Comparison of ENCODE assay signal across 8 cellular contexts in the genomic region with DNA sequence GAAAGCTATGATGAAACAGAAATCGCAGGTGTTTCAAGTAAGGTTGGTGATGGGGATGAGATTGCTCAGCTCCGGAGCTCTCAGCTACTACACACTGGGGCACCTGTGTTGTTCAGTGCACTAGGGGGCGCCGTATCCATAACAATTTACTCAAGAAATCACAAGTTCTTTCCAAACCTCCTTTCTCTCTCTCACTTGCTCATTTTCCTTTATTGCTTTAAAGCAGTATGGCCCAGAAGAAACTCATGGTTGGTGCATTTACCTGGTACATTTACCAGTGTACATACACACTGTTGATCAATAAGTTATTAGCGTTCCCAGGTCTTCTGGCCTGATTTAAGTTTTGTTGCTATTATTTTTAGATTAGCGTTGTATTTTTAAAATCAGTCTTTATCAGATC.
DNase-seq lines count a peak whose midpoint lies in the region; ATAC-seq, FAIRE-seq and TF ChIP-seq lines count a peak whose summit lies in the region.

No MANE protein-coding gene starts in this region.

- H3K36me3 ChIP-seq in colonic mucosa (no peaks in the 10 kb centered on the region), HepG2 (replicated peaks in 1 of 2; ENCODE audit: control insufficient read depth in 1 of 2, insufficient read depth in 2 of 2, low read length in 2 of 2) (no peaks in the 10 kb centered on the region)

- CTCF ChIA-PET in HepG2 (lab: Yijun Ruan, JAX; ENCODE audit: low intra/inter-chr PET ratio, low total read pairs) = interaction anchor here (1.1 to 2.2 kb wide), 4 partner anchors 54 to 435 kb away, joined by 4 to 36 read pairs (median 10); no protein-coding TSS in a partner anchor

- TF ChIP-seq RAD21 in HepG2 (CRISPR knock-in tag; IDR thresholded peaks at IDR 0.05) = peak; percentile 91

- ATAC-seq in HG03280 (IDR thresholded peaks at IDR 0.05; ENCODE audit: unreplicated experiment) = peak; percentile 76
- peak; percentile 97 for ATAC-seq in HepG2

- TF ChIP-seq POLR2A in HepG2 (IDR thresholded peaks at IDR 0.05; ENCODE audit: insufficient read depth in 1 of 2, low read depth in 2 of 2, low read length in 2 of 2) = no peak

- H3K9ac ChIP-seq in colonic mucosa (ENCODE audit: low read depth in 2 of 2, low read length in 2 of 2) (no peak overlapping the region), HepG2 (ENCODE audit: insufficient read depth, low read depth, low read length) (no peak overlapping the region)

- H3K27ac ChIP-seq in colonic mucosa (no peak overlapping the region), HepG2 (ENCODE audit: extremely low read length, insufficient read depth, low read length) (no peak overlapping the region)

- H3K9me3 ChIP-seq in colonic mucosa (no peaks in the 10 kb centered on the region), HepG2 (ENCODE audit: low read length) (no peaks in the 10 kb centered on the region)

- TF ChIP-seq CTCF in colonic mucosa (IDR thresholded peaks at IDR 0.05) (peak; percentile 73), HepG2 (CRISPR knock-in tag; IDR thresholded peaks at IDR 0.05) (peak; percentile 90)

- 31% methylated on average over 6 of the region's 6 CpGs for WGBS in HepG2 (ENCODE audit: low lambda C conversion rate)

- no peaks in the 10 kb centered on the region for H4K20me1 ChIP-seq in HepG2 (ENCODE audit: insufficient read depth, low read length)

- DNase-seq in activated gamma-delta T cell treated with Interleukin-2 at 50 U/mL for 16 hours (peak; percentile 86), activated gamma-delta T cell (lab: John Stamatoyannopoulos, UW) (no peak), NCI-H524 treated with DMSO at 0.1 percent for 48 hours (lab: John Stamatoyannopoulos, UW) (peak; percentile 36), colonic mucosa (peak; percentile 85), HepG2 (ENCODE audit: low spot score) (peak; percentile 62)
- peak; percentile 91 for DNase-seq in activated CD4-positive, alpha-beta T cell treated with anti-CD3 and anti-CD28 coated beads for 48 hours
- DNase-seq in stimulated activated CD8-positive, alpha-beta memory T cell treated with anti-CD3 and anti-CD28 coated beads, Interleukin-12 subunit alpha, Interleukin-12 subunit beta, amount 100 ng/mL, for 1 hour (ENCODE audit: low read depth) = peak; percentile 82

- no peak for TF ChIP-seq EP300 in HepG2 (IDR thresholded peaks at IDR 0.05; ENCODE audit: low read depth in 2 of 2, low read length in 2 of 2)
- no peak for TF ChIP-seq EP300 in HepG2 (CRISPR knock-in tag; IDR thresholded peaks at IDR 0.05; ENCODE audit: borderline replicate concordance)

- no peak overlapping the region for H3K4me2 ChIP-seq in HepG2 (ENCODE audit: low read depth, low read length)

- H2AFZ ChIP-seq in HepG2 (ENCODE audit: low read length) = no peak overlapping the region

- FAIRE-seq in HepG2 (lab: Jason Lieb, UNC) = peak; percentile 77

- POLR2A ChIA-PET in HepG2 (lab: Yijun Ruan, JAX) = interaction anchor here (1.0 kb wide), 1 partner anchor 339 kb away, joined by 3 read pairs; no protein-coding TSS in a partner anchor

- no TSS peak for BruUV-seq in HepG2 (replicated peaks; lab: Mats Ljungman, UMichigan)

- intact Hi-C loops in colonic mucosa (cut with DNase I) (loop anchor here (2.0 to 10.0 kb wide), 3 partner anchors 50 to 348 kb away; no protein-coding TSS in a partner anchor), HepG2 (cut with micrococcal nuclease; ENCODE audit: unreplicated experiment) (loop anchor here (1.0 to 5.0 kb wide), 4 partner anchors 54 to 435 kb away; a partner anchor contains a TSS)

- no peak overlapping the region for H3K4me3 ChIP-seq in colonic mucosa
- no peak overlapping the region for H3K4me3 ChIP-seq in HepG2 (replicated peaks in 1 of 3; ENCODE audit: insufficient read depth in 1 of 3, low read depth in 2 of 3, low read length in 3 of 3)

- H3K4me1 ChIP-seq in colonic mucosa (no peaks in the 10 kb centered on the region), HepG2 (ENCODE audit: insufficient read depth, low read length) (peaks cover 23% of the 10 kb centered on the region)

- in situ Hi-C loops in HepG2 (cut with HindIII; ENCODE audit: extremely low pct_ligation_motif_present, low pct_unique_long_range_greater_than_20kb) = loop anchor here (5.0 kb wide), 2 partner anchors 50 to 345 kb away; no protein-coding TSS in a partner anchor

- no peaks in the 10 kb centered on the region for H3K27me3 ChIP-seq in colonic mucosa
- peaks cover 0 to 4% of the 10 kb centered on the region in 2 experiments; a peak in 1 of 5 replicates for H3K27me3 ChIP-seq in HepG2 (ENCODE audit: control insufficient read depth in 1 of 2, insufficient read depth in 2 of 2, low read length in 2 of 2)

- H3K79me2 ChIP-seq in HepG2 (ENCODE audit: insufficient read depth, low read length) = no peaks in the 10 kb centered on the region

TF ChIP-seq in HepG2, 621 proteins besides CTCF, POLR2A, EP300 and RAD21 (continues in another document):
- TF ChIP-seq BORCS8-MEF2B (CRISPR knock-in tag; IDR thresholded peaks at IDR 0.05) = no peak
- TF ChIP-seq, protein P1, sequence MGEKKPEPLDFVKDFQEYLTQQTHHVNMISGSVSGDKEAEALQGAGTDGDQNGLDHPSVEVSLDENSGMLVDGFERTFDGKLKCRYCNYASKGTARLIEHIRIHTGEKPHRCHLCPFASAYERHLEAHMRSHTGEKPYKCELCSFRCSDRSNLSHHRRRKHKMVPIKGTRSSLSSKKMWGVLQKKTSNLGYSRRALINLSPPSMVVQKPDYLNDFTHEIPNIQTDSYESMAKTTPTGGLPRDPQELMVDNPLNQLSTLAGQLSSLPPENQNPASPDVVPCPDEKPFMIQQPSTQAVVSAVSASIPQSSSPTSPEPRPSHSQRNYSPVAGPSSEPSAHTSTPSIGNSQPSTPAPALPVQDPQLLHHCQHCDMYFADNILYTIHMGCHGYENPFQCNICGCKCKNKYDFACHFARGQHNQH (CRISPR knock-in tag; IDR thresholded peaks at IDR 0.05) = no peak
- TF ChIP-seq TEAD3 (CRISPR knock-in tag; optimal IDR thresholded peaks at IDR 0.05; ENCODE audit: borderline replicate concordance) = peak; percentile 25
- TF ChIP-seq PTBP1 (IDR thresholded peaks at IDR 0.05; ENCODE audit: low read depth, low read length, poor library complexity, severe bottlenecking) = no peak
- TF ChIP-seq CBX5 (CRISPR knock-in tag; IDR thresholded peaks at IDR 0.05; ENCODE audit: borderline replicate concordance) = no peak
- no peak for TF ChIP-seq ZBTB21 (CRISPR knock-in tag; IDR thresholded peaks at IDR 0.05)
- TF ChIP-seq, protein P2, sequence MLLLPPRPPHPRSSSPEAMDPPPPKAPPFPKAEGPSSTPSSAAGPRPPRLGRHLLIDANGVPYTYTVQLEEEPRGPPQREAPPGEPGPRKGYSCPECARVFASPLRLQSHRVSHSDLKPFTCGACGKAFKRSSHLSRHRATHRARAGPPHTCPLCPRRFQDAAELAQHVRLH (CRISPR knock-in tag; IDR thresholded peaks at IDR 0.05; ENCODE audit: borderline replicate concordance, low read depth) = no peak
- TF ChIP-seq, protein P3, sequence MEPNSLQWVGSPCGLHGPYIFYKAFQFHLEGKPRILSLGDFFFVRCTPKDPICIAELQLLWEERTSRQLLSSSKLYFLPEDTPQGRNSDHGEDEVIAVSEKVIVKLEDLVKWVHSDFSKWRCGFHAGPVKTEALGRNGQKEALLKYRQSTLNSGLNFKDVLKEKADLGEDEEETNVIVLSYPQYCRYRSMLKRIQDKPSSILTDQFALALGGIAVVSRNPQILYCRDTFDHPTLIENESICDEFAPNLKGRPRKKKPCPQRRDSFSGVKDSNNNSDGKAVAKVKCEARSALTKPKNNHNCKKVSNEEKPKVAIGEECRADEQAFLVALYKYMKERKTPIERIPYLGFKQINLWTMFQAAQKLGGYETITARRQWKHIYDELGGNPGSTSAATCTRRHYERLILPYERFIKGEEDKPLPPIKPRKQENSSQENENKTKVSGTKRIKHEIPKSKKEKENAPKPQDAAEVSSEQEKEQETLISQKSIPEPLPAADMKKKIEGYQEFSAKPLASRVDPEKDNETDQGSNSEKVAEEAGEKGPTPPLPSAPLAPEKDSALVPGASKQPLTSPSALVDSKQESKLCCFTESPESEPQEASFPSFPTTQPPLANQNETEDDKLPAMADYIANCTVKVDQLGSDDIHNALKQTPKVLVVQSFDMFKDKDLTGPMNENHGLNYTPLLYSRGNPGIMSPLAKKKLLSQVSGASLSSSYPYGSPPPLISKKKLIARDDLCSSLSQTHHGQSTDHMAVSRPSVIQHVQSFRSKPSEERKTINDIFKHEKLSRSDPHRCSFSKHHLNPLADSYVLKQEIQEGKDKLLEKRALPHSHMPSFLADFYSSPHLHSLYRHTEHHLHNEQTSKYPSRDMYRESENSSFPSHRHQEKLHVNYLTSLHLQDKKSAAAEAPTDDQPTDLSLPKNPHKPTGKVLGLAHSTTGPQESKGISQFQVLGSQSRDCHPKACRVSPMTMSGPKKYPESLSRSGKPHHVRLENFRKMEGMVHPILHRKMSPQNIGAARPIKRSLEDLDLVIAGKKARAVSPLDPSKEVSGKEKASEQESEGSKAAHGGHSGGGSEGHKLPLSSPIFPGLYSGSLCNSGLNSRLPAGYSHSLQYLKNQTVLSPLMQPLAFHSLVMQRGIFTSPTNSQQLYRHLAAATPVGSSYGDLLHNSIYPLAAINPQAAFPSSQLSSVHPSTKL (CRISPR knock-in tag; IDR thresholded peaks at IDR 0.05) = 0 out of 2 replicates have a peak, but pooled peaks have one; percentile 19
- TF ChIP-seq ZNF205 (CRISPR knock-in tag; IDR thresholded peaks at IDR 0.05) = 0 out of 2 replicates have a peak, but pooled peaks have one; percentile 21
- no peak for TF ChIP-seq ZNF510 (CRISPR knock-in tag; IDR thresholded peaks at IDR 0.05; ENCODE audit: low read depth)
- TF ChIP-seq ZNF780A (CRISPR knock-in tag; IDR thresholded peaks at IDR 0.05) = no peak
- no peak for TF ChIP-seq CHCHD3 (CRISPR knock-in tag; IDR thresholded peaks at IDR 0.05)
- TF ChIP-seq ZIK1 (CRISPR knock-in tag; IDR thresholded peaks at IDR 0.05; ENCODE audit: borderline replicate concordance, low read depth) = no peak
- TF ChIP-seq ZNF317 (CRISPR knock-in tag; IDR thresholded peaks at IDR 0.05) = no peak
